ENCODE assay signal across 8 cellular contexts in the genomic region with DNA sequence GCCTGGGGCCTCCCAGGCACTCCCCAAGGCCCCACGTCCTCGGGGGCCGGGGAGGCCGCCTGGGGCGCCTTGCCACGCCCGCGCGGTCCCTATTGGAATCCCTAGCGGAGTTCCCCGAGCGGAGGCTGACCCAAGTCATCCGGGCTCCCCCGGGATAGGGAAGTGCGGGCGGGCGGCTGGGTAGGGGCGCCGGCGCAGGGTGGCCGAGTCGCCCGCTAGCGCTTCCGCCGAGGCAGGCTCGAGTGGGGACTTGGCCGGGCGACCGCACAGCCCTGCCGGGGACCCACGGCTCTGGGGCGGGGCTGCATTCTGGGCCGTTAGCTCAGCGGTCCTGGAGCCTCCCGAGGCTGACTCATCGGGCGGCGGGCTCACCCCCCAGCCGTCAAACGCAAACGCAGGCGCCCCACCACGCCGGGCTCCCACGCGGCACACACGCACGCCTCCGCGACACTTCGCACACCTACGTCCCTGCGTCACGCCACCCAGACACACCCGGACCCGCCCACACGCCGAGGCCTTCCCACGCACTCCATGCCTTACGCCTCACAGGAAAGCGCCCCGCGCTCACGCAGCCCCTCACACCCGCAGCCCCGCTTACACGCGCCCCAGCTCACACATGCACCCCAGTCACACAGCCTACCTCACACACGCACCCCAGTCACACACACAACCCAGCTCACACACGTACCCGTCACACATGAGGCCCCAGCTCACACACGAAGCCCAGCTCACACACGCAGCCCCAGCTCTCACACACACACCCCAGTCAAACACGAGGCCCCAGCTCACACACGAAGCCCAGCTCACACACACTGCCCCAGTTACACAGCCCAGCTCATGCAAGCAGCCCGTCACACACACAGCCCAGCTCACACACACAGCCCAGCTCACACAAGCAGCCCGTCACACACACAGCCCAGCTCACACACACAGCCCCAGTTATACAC. TPM values are rescaled to one million over a fixed set of nuclear protein-coding genes. Genes with fewer than 3 reads are reported as not detected.
DNase-seq lines count a peak whose midpoint lies in the region; ATAC-seq and TF ChIP-seq lines count a peak whose summit lies in the region.

No MANE protein-coding gene starts in this region.

- DNase-seq in GM23338 (ENCODE audit: low spot score) (no peak), SK-N-SH (peak; percentile 74), Right ventricle myocardium inferior (ENCODE audit: missing footprints) (peak; percentile 90), ovary (peak; percentile 84 to 90 (median 89))

- no peaks in the 10 kb centered on the region for H3K9me3 ChIP-seq in SK-N-SH
- no peaks in the 10 kb centered on the region for H3K9me3 ChIP-seq in ovary
- no peaks in the 10 kb centered on the region for H3K9me3 ChIP-seq in thymus (ENCODE audit: control insufficient read depth)

- TF ChIP-seq POLR2A in ovary (IDR thresholded peaks at IDR 0.05): peak; percentile 82

- H2AFZ ChIP-seq in GM23338: peak overlapping the region; percentile 76
- H2AFZ ChIP-seq in SK-N-SH (ENCODE audit: low read depth): no peak overlapping the region; the same call in 1 of the 2 replicates

- H3K36me3 Mint-ChIP-seq in GM23338 (ENCODE audit: low read depth): peaks cover 4% of the 10 kb centered on the region; the same call in 1 of the 3 replicates
- H3K36me3 Mint-ChIP-seq in activated naive CD4-positive, alpha-beta T cell treated with anti-CD3 and anti-CD28 coated beads, Interleukin-2, amount 50 U/mL, for 24 hours: no peaks in the 10 kb centered on the region

- TF ChIP-seq EP300 in SK-N-SH (IDR thresholded peaks at IDR 0.05; ENCODE audit: borderline replicate concordance in 1 of 2, low read depth in 1 of 2, low read length in 1 of 2) (peak in 1 of 2 experiments; percentile 55; a peak in 1 of 4 replicates), ovary (IDR thresholded peaks at IDR 0.05) (no peak)

- H3K9me2 ChIP-seq in GM23338 (ENCODE audit: insufficient read depth): no peaks in the 10 kb centered on the region
- no peaks in the 10 kb centered on the region for H3K9me2 ChIP-seq in SK-N-SH

- intact Hi-C loops in Right ventricle myocardium inferior (cut with DNase I): no loop called here
- intact Hi-C loops in ovary (cut with DNase I): loop anchor here in 1 of 4 donors (2.0 kb wide), 1 partner anchor 40 kb away; no protein-coding TSS in a partner anchor

- no peak for TF ChIP-seq CTCF in GM23338 (conservative IDR thresholded peaks at IDR 0.05; ENCODE audit: low read depth in 2 of 2)
- TF ChIP-seq CTCF in SK-N-SH (IDR thresholded peaks at IDR 0.05): no peak
- TF ChIP-seq CTCF in ovary (IDR thresholded peaks at IDR 0.05): peak in 1 of 3 donors; percentile 11

- no peaks in the 10 kb centered on the region for H3K79me2 ChIP-seq in GM23338 (replicated peaks; ENCODE audit: insufficient read depth)
- H3K79me2 ChIP-seq in SK-N-SH (ENCODE audit: insufficient read depth): peaks cover 61% of the 10 kb centered on the region

- POLR2A ChIA-PET in SK-N-SH (lab: Yijun Ruan, JAX): interaction anchor here (1.1 to 2.9 kb wide), 2 partner anchors 10 to 13 kb away, joined by 3 to 14 read pairs; no protein-coding TSS in a partner anchor

- ATAC-seq in GM23338: peak; percentile 3
- ATAC-seq in Right ventricle myocardium inferior: peak; percentile 48
- no peak for ATAC-seq in HG03175 (IDR thresholded peaks at IDR 0.05; ENCODE audit: unreplicated experiment)
- ATAC-seq in HG03159 (IDR thresholded peaks at IDR 0.05; ENCODE audit: unreplicated experiment): no peak

- no peak overlapping the region for H3K27ac Mint-ChIP-seq in GM23338
- H3K27ac Mint-ChIP-seq in activated naive CD4-positive, alpha-beta T cell treated with anti-CD3 and anti-CD28 coated beads, Interleukin-2, amount 50 U/mL, for 24 hours: peak overlapping the region; percentile 63

- H4K20me1 ChIP-seq in GM23338 (replicated peaks; ENCODE audit: insufficient read depth): peaks cover 19% of the 10 kb centered on the region
- H4K20me1 ChIP-seq in SK-N-SH (ENCODE audit: insufficient read depth): no peaks in the 10 kb centered on the region

- H3K4me3 ChIP-seq in GM23338: peak overlapping the region; percentile 72
- H3K4me3 ChIP-seq in SK-N-SH (ENCODE audit: low read depth in 2 of 2, low read length in 1 of 2): peak overlapping the region; percentile 61 to 96
- peak overlapping the region; percentile 76 for H3K4me3 ChIP-seq in ovary
- H3K4me3 ChIP-seq in thymus (ENCODE audit: low read length): peak overlapping the region; percentile 46

- WGBS in SK-N-SH (ENCODE audit: low lambda C conversion rate): 87% methylated on average over 30 of the region's 78 CpGs
- WGBS in ovary, 3 donors: 6 to 7% (median 7%) methylated on average over 53 to 78 of the region's 78 CpGs
- whole genome bisulfite sequencing in thymus: 15% methylated on average over 78 of the region's 78 CpGs

- H3K27ac ChIP-seq in GM23338 (ENCODE audit: low read depth) (no peak overlapping the region), SK-N-SH (ENCODE audit: low read depth in 2 of 2, low read length in 1 of 2) (peak overlapping the region in 1 of 2 experiments; percentile 92; a peak in 2 of 4 replicates), ovary (peak overlapping the region; percentile 97 to 98), thymus (ENCODE audit: low read depth) (no peak overlapping the region)

- H3F3A ChIP-seq in GM23338 (replicated peaks; ENCODE audit: low read depth) (peaks cover 15% of the 10 kb centered on the region), SK-N-SH (replicated peaks; ENCODE audit: insufficient read depth) (peaks cover 27% of the 10 kb centered on the region)

- CTCF ChIA-PET in SK-N-SH (lab: Yijun Ruan, JAX): interaction anchor here (0.6 to 10.8 kb wide), 8 partner anchors 10 to 699 kb away, joined by 3 to 79 read pairs (median 8); no protein-coding TSS in a partner anchor

- no peak for TF ChIP-seq RAD21 in SK-N-SH (IDR thresholded peaks at IDR 0.05; ENCODE audit: low read length)

- H3K4me1 ChIP-seq in GM23338 (ENCODE audit: insufficient read depth): peaks cover 40% of the 10 kb centered on the region
- peaks cover 32 to 40% of the 10 kb centered on the region in 2 experiments for H3K4me1 ChIP-seq in SK-N-SH (ENCODE audit: control insufficient read depth in 1 of 2, insufficient read depth in 2 of 2, low read depth in 1 of 2, low read length in 1 of 2)
- peaks cover 16% of the 10 kb centered on the region for H3K4me1 ChIP-seq in ovary (ENCODE audit: insufficient read depth)
- peaks cover 26% of the 10 kb centered on the region for H3K4me1 ChIP-seq in thymus (ENCODE audit: control insufficient read depth, insufficient read depth, low read length)

- peak overlapping the region; percentile 99 for H3K9ac ChIP-seq in SK-N-SH

- H3K4me2 ChIP-seq in GM23338 (peak overlapping the region; percentile 89), SK-N-SH (peak overlapping the region; percentile 96)

- H3K36me3 ChIP-seq in GM23338 (ENCODE audit: insufficient read depth): no peaks in the 10 kb centered on the region
- no peaks in the 10 kb centered on the region for H3K36me3 ChIP-seq in SK-N-SH (replicated peaks in 1 of 2; ENCODE audit: control insufficient read depth in 1 of 2, insufficient read depth in 2 of 2, low read length in 1 of 2)
- H3K36me3 ChIP-seq in ovary: no peaks in the 10 kb centered on the region
- no peaks in the 10 kb centered on the region for H3K36me3 ChIP-seq in thymus (ENCODE audit: control insufficient read depth, insufficient read depth)

- H3K9me3 Mint-ChIP-seq in GM23338: peaks cover 3% of the 10 kb centered on the region; the same call in 1 of the 3 replicates
- no peaks in the 10 kb centered on the region for H3K9me3 Mint-ChIP-seq in activated naive CD4-positive, alpha-beta T cell treated with anti-CD3 and anti-CD28 coated beads, Interleukin-2, amount 50 U/mL, for 24 hours

- peaks cover 47% of the 10 kb centered on the region for H3K4me1 Mint-ChIP-seq in GM23338
- peaks cover 27% of the 10 kb centered on the region for H3K4me1 Mint-ChIP-seq in activated naive CD4-positive, alpha-beta T cell treated with anti-CD3 and anti-CD28 coated beads, Interleukin-2, amount 50 U/mL, for 24 hours

- peaks cover 75% of the 10 kb centered on the region for H3K27me3 Mint-ChIP-seq in GM23338 (ENCODE audit: insufficient read depth, low read depth, poor library complexity)
- no peaks in the 10 kb centered on the region for H3K27me3 Mint-ChIP-seq in activated naive CD4-positive, alpha-beta T cell treated with anti-CD3 and anti-CD28 coated beads, Interleukin-2, amount 50 U/mL, for 24 hours

- peaks cover 83% of the 10 kb centered on the region for H3K27me3 ChIP-seq in GM23338 (ENCODE audit: insufficient read depth)
- no peaks in the 10 kb centered on the region for H3K27me3 ChIP-seq in SK-N-SH (ENCODE audit: insufficient read depth)
- H3K27me3 ChIP-seq in ovary: no peaks in the 10 kb centered on the region
- peaks cover 39% of the 10 kb centered on the region for H3K27me3 ChIP-seq in thymus (ENCODE audit: control insufficient read depth, insufficient read depth)

- peak overlapping the region; percentile 64 for H3K4me3 Mint-ChIP-seq in GM23338
- peak overlapping the region; percentile 81 for H3K4me3 Mint-ChIP-seq in activated naive CD4-positive, alpha-beta T cell treated with anti-CD3 and anti-CD28 coated beads, Interleukin-2, amount 50 U/mL, for 24 hours

RNA-seq across cellular contexts. Expression of a gene that starts 1.1 kb away (rescaled TPM):
- total RNA-seq in GM23338 (2014; rRNA removed; shearing (Covaris generic)): 85.2 and 93.9 TPM in 2 replicates
- polyA plus RNA-seq in GM23338 (2016; fragmentation: Nextera tagmentation; extraction: Ambion mirVana) (45.3 and 46.0 TPM in 2 replicates), SK-N-SH (2012; rRNA removed) (89.4 and 104 TPM in 2 replicates), ovary (10 to 100 TPM; 46.2 to 73.7 TPM), thymus (14.0 TPM)
- 37.8 and 52.6 TPM in 2 replicates for polyA plus RNA-seq in SK-N-SH (2012; cell fraction: cytosol; rRNA removed)
- 270 and 294 TPM in 2 replicates for polyA plus RNA-seq in SK-N-SH (2012; cell fraction: nucleus; rRNA removed)
- total RNA-seq in Right ventricle myocardium inferior (115 TPM), ovary (100 to 1,000 TPM in 5 of 7 donors, 10 to 100 TPM in 2; 69.4 to 265 (median 139) TPM)

RNA-seq across cellular contexts. Expression of a gene that starts 36.3 kb away (rescaled TPM):
- 106 and 109 TPM in 2 replicates for total RNA-seq in GM23338 (2014; rRNA removed; shearing (Covaris generic))
- polyA plus RNA-seq in GM23338 (2016; fragmentation: Nextera tagmentation; extraction: Ambion mirVana) (79.9 and 83.3 TPM in 2 replicates), SK-N-SH (2012; rRNA removed) (128 and 162 TPM in 2 replicates), ovary (100 to 1,000 TPM in 1 of 2 donors, 10 to 100 TPM in 1; 67.3 to 154 TPM), thymus (75.9 TPM)
- polyA plus RNA-seq in SK-N-SH (2012; cell fraction: cytosol; rRNA removed): 169 and 180 TPM in 2 replicates
- 42.1 and 91.4 TPM in 2 replicates for polyA plus RNA-seq in SK-N-SH (2012; cell fraction: nucleus; rRNA removed)
- total RNA-seq in Right ventricle myocardium inferior (93.4 TPM), ovary (100 to 1,000 TPM in 5 of 7 donors, 10 to 100 TPM in 2; 60.2 to 151 (median 125) TPM)

RNA-seq across cellular contexts. Expression of a gene that starts 42.8 kb away (rescaled TPM):
- total RNA-seq in GM23338 (2014; rRNA removed; shearing (Covaris generic)): 11.1 and 12.8 TPM in 2 replicates
- polyA plus RNA-seq in GM23338 (2016; fragmentation: Nextera tagmentation; extraction: Ambion mirVana): 4.3 and 4.6 TPM in 2 replicates
- polyA plus RNA-seq in SK-N-SH (2012; rRNA removed): 23.4 and 30.8 TPM in 2 replicates
- 29.0 and 29.7 TPM in 2 replicates for polyA plus RNA-seq in SK-N-SH (2012; cell fraction: cytosol; rRNA removed)
- polyA plus RNA-seq in SK-N-SH (2012; cell fraction: nucleus; rRNA removed): 25.3 and 30.0 TPM in 2 replicates
- 24.9 TPM for total RNA-seq in Right ventricle myocardium inferior
- 10 to 100 TPM; 22.2 to 42.6 (median 27.9) TPM for total RNA-seq in ovary
- 10 to 100 TPM; 22.8 to 53.1 TPM for polyA plus RNA-seq in ovary
- polyA plus RNA-seq in thymus: 29.2 TPM

Comparison
In these comparisons a context has a peak if more than half of its experiments do, and no peak if none do; other contexts are left out.
1. ATAC-seq: peak in GM23338 (single experiment) and Right ventricle myocardium inferior (single experiment); none in HG03175 (single experiment) and HG03159 (single experiment).
2. H3K27ac ChIP-seq: peak in ovary (2 of 2); none in GM23338 (single experiment) and thymus (single experiment).
3. Peak in every context shown above with its lines, with median percentiles within 50 percentile points of each other: H3K4me3 ChIP-seq.